Comparison of ENCODE assay signal across 26 cellular contexts in the genomic region with DNA sequence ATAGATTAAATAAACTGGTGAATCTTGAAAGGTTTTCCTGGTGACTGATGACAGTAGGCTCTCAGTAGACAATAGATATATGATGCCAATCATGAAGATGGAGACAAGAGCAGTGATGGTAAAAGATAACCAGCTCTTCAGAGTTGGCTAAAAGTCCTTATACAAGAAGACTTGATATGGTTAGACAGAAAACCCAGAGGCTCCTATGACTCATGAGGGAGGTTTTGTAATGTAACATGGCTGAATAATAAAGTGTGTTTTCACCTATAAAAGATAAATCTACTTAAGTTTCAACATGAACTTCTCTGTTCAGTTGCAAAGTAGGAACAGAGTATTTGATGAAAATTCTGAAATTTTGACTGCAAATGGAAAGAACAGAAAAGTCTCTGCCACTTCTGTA. TPM values are rescaled to one million over a fixed set of nuclear protein-coding genes. Genes with fewer than 3 reads are reported as not detected.
"Had no signal": no experiment of that assay in that cellular context is flagged by ENCODE, and none has a peak within 500 bp of the region (broad histone marks: within the 10 kb centered on the region; RNA-seq: fewer than 3 reads in every experiment).

No MANE protein-coding gene starts in this region.

- H2AFZ ChIP-seq: neural progenitor cell had no signal

- ATAC-seq: gastrocnemius medialis; heart right ventricle; left cardiac atrium; lower lobe of right lung; natural killer cell treated with Interleukin-12 subunit alpha and Interleukin-12 subunit beta and Interleukin-15 and Interleukin-18, amount 100 ng/mL, for 72 hours; right cardiac atrium; stimulated activated effector memory CD8-positive, alpha-beta T cell treated with anti-CD3 and anti-CD28 coated beads, Interleukin-12 subunit alpha, Interleukin-12 subunit beta, amount 100 ng/mL, for 72 hours; stimulated activated naive CD8-positive, alpha-beta T cell treated with anti-CD3 and anti-CD28 coated beads, Interleukin-15, amount 100 ng/mL, for 72 hours; upper lobe of right lung had no signal

- H3K4me1 ChIP-seq: colonic mucosa, gastrocnemius medialis, heart right ventricle, left ventricle myocardium inferior, lower lobe of right lung, neural progenitor cell, testis, tibial nerve, upper lobe of right lung, vagina had no signal

- H3K36me3 ChIP-seq: colonic mucosa, gastrocnemius medialis, heart right ventricle, left ventricle myocardium inferior, lower lobe of right lung, neural progenitor cell, ovary, tibial nerve, upper lobe of right lung, vagina had no signal

- H3K27ac ChIP-seq: colonic mucosa, gastrocnemius medialis, heart right ventricle, left ventricle myocardium inferior, lower lobe of right lung, neural progenitor cell, ovary, testis, tibial nerve, upper lobe of right lung, vagina had no signal

- H3K4me3 ChIP-seq: colonic mucosa, gastrocnemius medialis, heart right ventricle, left ventricle myocardium inferior, lower lobe of right lung, neural progenitor cell, ovary, smooth muscle cell, testis, tibial nerve, upper lobe of right lung, vagina had no signal

- H3K9me3 ChIP-seq: colonic mucosa, gastrocnemius medialis, ovary, testis, upper lobe of right lung, vagina had no signal

- FAIRE-seq: kidney had no signal

- H3K27me3 ChIP-seq: colonic mucosa, gastrocnemius medialis, neural progenitor cell, ovary, testis, tibial nerve, upper lobe of right lung, vagina had no signal

- DNase-seq: colonic mucosa; dermis blood vessel endothelial cell; erythroblast; gastrocnemius medialis; heart right ventricle; kidney; left cardiac atrium; left ventricle myocardium inferior; lower lobe of right lung; mesenchymal stem cell; midbrain; nucleus accumbens; ovary; right cardiac atrium; stimulated activated CD4-positive, alpha-beta T cell treated with anti-CD3 and anti-CD28 coated beads, Interleukin-2, amount 100 ng/mL, for 48 hours; stimulated activated CD8-positive, alpha-beta memory T cell treated with anti-CD3 and anti-CD28 coated beads, Interleukin-4, amount 100 ng/mL, for 48 hours; stimulated activated naive CD8-positive, alpha-beta T cell treated with anti-CD3 and anti-CD28 coated beads, Interleukin-15, amount 100 ng/mL, for 72 hours; testis; upper lobe of right lung had no signal

- H3K9ac ChIP-seq: neural progenitor cell had no signal

- H3K4me2 ChIP-seq: neural progenitor cell, smooth muscle cell had no signal

RNA-seq across cellular contexts. Expression of gene CRNN, which starts 12.7 kb away (rescaled TPM):
- polyA plus RNA-seq: fibroblast of lung, ovary, smooth muscle cell had no signal
